24 cellular contexts compared by ENCODE assay signal in genomic region chr7:42167206-42167913, GRCh38.
DNase-seq lines count a peak whose midpoint lies in the region; ATAC-seq and TF ChIP-seq lines count a peak whose summit lies in the region.
"Had no signal": no experiment of that assay in that cellular context is flagged by ENCODE, and none has a peak within 500 bp of the region (broad histone marks: within the 10 kb centered on the region; RNA-seq: fewer than 3 reads in every experiment).

No MANE protein-coding gene starts in this region.

- H3K36me3 ChIP-seq in thyroid gland: no peaks in the 10 kb centered on the region

- peaks cover 9% of the 10 kb centered on the region for H3K9me3 Mint-ChIP-seq in Calu3 (ENCODE audit: low read depth, unreplicated experiment)
- H3K9me3 Mint-ChIP-seq: H9; stimulated activated naive B cell treated with anti-CD40 and anti-IgM and Interleukin-4, amounts not matched to agents 10 μg/mL and 1 μg/mL and 100 μg/mL, for 72 hours had no signal

- WGBS in thyroid gland, 2 donors: 49 to 54% methylated on average over 3 of the region's 3 CpGs

- no peaks in the 10 kb centered on the region for H3K9me3 ChIP-seq in thyroid gland

- CTCF ChIA-PET in Calu3 (lab: Charles Lee): no interaction called here

- no peaks in the 10 kb centered on the region for H3K36me3 Mint-ChIP-seq in Calu3 (ENCODE audit: insufficient read depth, unreplicated experiment)
- H3K36me3 Mint-ChIP-seq: CD4-positive, CD25-positive, alpha-beta regulatory T cell; stimulated activated naive B cell treated with anti-CD40 and anti-IgM and Interleukin-4, amounts not matched to agents 10 μg/mL and 1 μg/mL and 100 μg/mL, for 72 hours had no signal

- H3K27me3 Mint-ChIP-seq in Calu3 (ENCODE audit: unreplicated experiment): no peaks in the 10 kb centered on the region
- H3K27me3 Mint-ChIP-seq: activated CD4-positive, alpha-beta T cell treated with anti-CD3 and anti-CD28 coated beads for 36 hours; CD4-positive, CD25-positive, alpha-beta regulatory T cell; stimulated activated naive B cell treated with anti-CD40 and anti-IgM and Interleukin-4, amounts not matched to agents 10 μg/mL and 1 μg/mL and 100 μg/mL, for 72 hours had no signal

- DNase-seq in EL (peak; percentile 14), RPMI7951 (ENCODE audit: low read depth) (peak; percentile 24), glomerular visceral epithelial cell (ENCODE audit: extremely low spot score) (peak; percentile 34), thyroid gland (no peak), putamen (ENCODE audit: low spot score) (no peak), NCI-H510A treated with DMSO at 0.1 percent for 48 hours (lab: John Stamatoyannopoulos, UW) (no peak), Calu3 (no peak)
- DNase-seq: activated CD4-positive, alpha-beta T cell treated with anti-CD3 and anti-CD28 coated beads for 36 hours; activated CD8-positive, alpha-beta T cell treated with anti-CD3 and anti-CD28 coated beads, Interleukin-2, amount 10 ng/mL, durations not matched to agents 7 days and 5 days; activated effector memory CD4-positive, alpha-beta T cell treated with Interleukin-2 at 50 U/mL for 16 hours; activated T-cell treated with anti-CD3 and anti-CD28 coated beads for 4 hours; CD4-positive, CD25-positive, alpha-beta regulatory T cell; cerebellar nuclear complex; DMS 273 treated with DMSO at 0.1 percent for 48 hours; GDM1; H9; mammary epithelial cell; NCI-H1105 treated with DMSO at 0.1 percent for 48 hours; NCI-H2029 treated with DMSO at 0.1 percent for 48 hours; posterior cingulate gyrus; stimulated activated CD4-positive, alpha-beta T cell treated with anti-CD3 and anti-CD28 coated beads, Interleukin-4, amount 100 ng/mL, for 4 hours; stimulated activated naive B cell treated with anti-CD40 and anti-IgM and Interleukin-4, amounts not matched to agents 10 μg/mL and 1 μg/mL and 100 μg/mL, for 72 hours had no signal

- BruUV-seq in Calu3 (replicated peaks; lab: Mats Ljungman, UMichigan): no TSS peak

- intact Hi-C loops in thyroid gland (cut with DNase I) (loop anchor here (2.0 kb wide), 1 partner anchor 189 kb away; no protein-coding TSS in a partner anchor), Calu3 (cut with micrococcal nuclease; ENCODE audit: unreplicated experiment) (no loop called here)

- H3K4me3 ChIP-seq in thyroid gland (replicated peaks in 1 of 3): no peak overlapping the region

- no peak for TF ChIP-seq POLR2A in thyroid gland (IDR thresholded peaks at IDR 0.05)

- no peak overlapping the region for H3K4me3 Mint-ChIP-seq in Calu3 (ENCODE audit: low read depth, unreplicated experiment)
- H3K4me3 Mint-ChIP-seq: activated CD4-positive, alpha-beta T cell treated with anti-CD3 and anti-CD28 coated beads for 36 hours; activated CD8-positive, alpha-beta T cell treated with anti-CD3 and anti-CD28 coated beads, Interleukin-2, amount 10 ng/mL, durations not matched to agents 7 days and 5 days; CD4-positive, CD25-positive, alpha-beta regulatory T cell; H9; stimulated activated naive B cell treated with anti-CD40 and anti-IgM and Interleukin-4, amounts not matched to agents 10 μg/mL and 1 μg/mL and 100 μg/mL, for 72 hours had no signal

- no peak overlapping the region for H3K27ac Mint-ChIP-seq in Calu3 (ENCODE audit: unreplicated experiment)
- H3K27ac Mint-ChIP-seq: activated CD4-positive, alpha-beta T cell treated with anti-CD3 and anti-CD28 coated beads for 36 hours; activated CD8-positive, alpha-beta T cell treated with anti-CD3 and anti-CD28 coated beads, Interleukin-2, amount 10 ng/mL, durations not matched to agents 7 days and 5 days; CD4-positive, CD25-positive, alpha-beta regulatory T cell; H9; stimulated activated naive B cell treated with anti-CD40 and anti-IgM and Interleukin-4, amounts not matched to agents 10 μg/mL and 1 μg/mL and 100 μg/mL, for 72 hours had no signal

- H3K4me1 ChIP-seq in thyroid gland: peaks cover 27 to 36% of the 10 kb centered on the region in 2 donors

- no peaks in the 10 kb centered on the region for H3K27me3 ChIP-seq in thyroid gland

- ATAC-seq in GM21717 (IDR thresholded peaks at IDR 0.05; ENCODE audit: unreplicated experiment): no peak
- ATAC-seq: activated CD4-positive, alpha-beta T cell treated with anti-CD3 and anti-CD28 coated beads for 36 hours; activated CD8-positive, alpha-beta T cell treated with anti-CD3 and anti-CD28 coated beads, Interleukin-2, amount 10 ng/mL, durations not matched to agents 7 days and 5 days; sciatic nerve; stimulated activated naive B cell treated with anti-CD40 and anti-IgM and Interleukin-4, amounts not matched to agents 10 μg/mL and 1 μg/mL and 100 μg/mL, for 72 hours had no signal

- H3K4me1 Mint-ChIP-seq in Calu3 (ENCODE audit: low read depth, unreplicated experiment): no peaks in the 10 kb centered on the region
- H3K4me1 Mint-ChIP-seq: activated CD4-positive, alpha-beta T cell treated with anti-CD3 and anti-CD28 coated beads for 36 hours; CD4-positive, CD25-positive, alpha-beta regulatory T cell; stimulated activated naive B cell treated with anti-CD40 and anti-IgM and Interleukin-4, amounts not matched to agents 10 μg/mL and 1 μg/mL and 100 μg/mL, for 72 hours had no signal

- H3K27ac ChIP-seq in thyroid gland: peak overlapping the region; percentile 16 to 69 (median 65)

- TF ChIP-seq CTCF in thyroid gland (IDR thresholded peaks at IDR 0.05) (no peak), Calu3 (IDR thresholded peaks at IDR 0.05; ENCODE audit: unreplicated experiment) (no peak)

Comparison
In these comparisons a context has a peak if more than half of its experiments do, and no peak if none do; other contexts are left out.
1. DNase-seq: peak in EL (single experiment), RPMI7951 (single experiment) and glomerular visceral epithelial cell (single experiment); none in thyroid gland (0 of 2), putamen (single experiment), NCI-H510A treated with DMSO at 0.1 percent for 48 hours (single experiment) and Calu3 (single experiment).